Comparison of ENCODE assay signal across 19 cellular contexts in the genomic region with DNA sequence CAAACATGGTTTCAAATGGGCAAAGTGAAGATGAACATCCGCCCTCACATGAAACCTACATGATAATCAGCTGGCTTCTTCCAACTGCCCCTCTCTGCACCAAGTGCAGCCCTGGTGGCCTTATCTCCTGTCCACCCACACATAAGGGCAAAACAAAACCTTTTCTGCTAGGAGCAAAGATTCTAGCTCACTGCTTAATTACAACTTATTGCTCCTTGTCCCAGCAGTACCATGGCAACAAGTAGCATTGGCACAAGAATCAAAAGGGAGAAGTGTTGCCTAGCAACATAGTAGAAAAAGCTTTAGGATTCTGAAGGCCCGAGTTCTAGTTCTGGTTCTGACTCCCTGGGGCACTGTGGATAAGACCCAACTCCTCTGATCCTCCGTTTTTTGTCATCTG.
DNase-seq lines count a peak whose midpoint lies in the region; ATAC-seq, FAIRE-seq and TF ChIP-seq lines count a peak whose summit lies in the region.
"Had no signal": no experiment of that assay in that cellular context is flagged by ENCODE, and none has a peak within 500 bp of the region (broad histone marks: within the 10 kb centered on the region; RNA-seq: fewer than 3 reads in every experiment).

No MANE protein-coding gene starts in this region.

- H3K36me3 ChIP-seq in HUES48 (ENCODE audit: control insufficient read depth, insufficient read depth, low read length) (no peaks in the 10 kb centered on the region), GM12878 (ENCODE audit: control insufficient read depth in 2 of 2, insufficient read depth in 2 of 2, low read length in 1 of 2) (no peaks in the 10 kb centered on the region), neuronal stem cell (replicated peaks in 1 of 2; ENCODE audit: control insufficient read depth in 2 of 2, insufficient read depth in 2 of 2, low read length in 2 of 2) (no peaks in the 10 kb centered on the region)
- H3K36me3 ChIP-seq: gastroesophageal sphincter, lower lobe of right lung, suprapubic skin had no signal

- H3K4me3 ChIP-seq in HUES48 (ENCODE audit: low read depth, low read length): no peak overlapping the region
- no peak overlapping the region for H3K4me3 ChIP-seq in GM12878
- H3K4me3 ChIP-seq in neuronal stem cell (ENCODE audit: low read length in 2 of 2): no peak overlapping the region

- H2BK5ac ChIP-seq in neuronal stem cell (ENCODE audit: low read length): no peak overlapping the region

- SMC1A ChIA-PET in GM12878 (lab: Charles Lee; ENCODE audit: uncharacterized antibody, unreplicated experiment): interaction anchor here (1.0 to 3.7 kb wide), 10 partner anchors 8 to 257 kb away, joined by 3 to 30 read pairs (median 4); no protein-coding TSS in a partner anchor

- H2AK5ac ChIP-seq in neuronal stem cell (ENCODE audit: low read depth, low read length): no peak overlapping the region

- no peak for ATAC-seq in CD4-positive, alpha-beta T cell (ENCODE audit: poor library complexity)
- no peak for ATAC-seq in GM12878
- ATAC-seq in HG03521 (IDR thresholded peaks at IDR 0.05; ENCODE audit: unreplicated experiment): no peak

- no peaks in the 10 kb centered on the region for H3K9me3 Mint-ChIP-seq in CD4-positive, alpha-beta T cell
- H3K9me3 Mint-ChIP-seq: activated naive CD8-positive, alpha-beta T cell treated with anti-CD3 and anti-CD28 coated beads for 36 hours; activated T-cell treated with anti-CD3 and anti-CD28 coated beads, Interleukin-2, amount 50 U/mL, for 4 hours; central memory CD8-positive, alpha-beta T cell; nephron had no signal

- POLR2A ChIA-PET in CD4-positive, alpha-beta T cell (lab: Charles Lee): interaction anchor here (1.0 kb wide), 2 partner anchors 68 to 141 kb away, joined by 3 read pairs; no protein-coding TSS in a partner anchor
- POLR2A ChIA-PET in GM12878 (lab: Charles Lee): interaction anchor here (0.6 kb wide), 1 partner anchor 180 kb away, joined by 3 read pairs; no protein-coding TSS in a partner anchor

- RAD21 ChIA-PET in GM12878 (lab: Charles Lee; ENCODE audit: unreplicated experiment): interaction anchor here (0.9 to 3.9 kb wide), 5 partner anchors 12 to 176 kb away, joined by 3 to 36 read pairs (median 4); no protein-coding TSS in a partner anchor

- DNase-seq in CD4-positive, alpha-beta T cell: no peak
- DNase-seq in GM12878 (ENCODE audit: low read depth, low spot score): no peak
- no peak for DNase-seq in neuronal stem cell (ENCODE audit: low spot score)
- DNase-seq in SHP77 (lab: John Stamatoyannopoulos, UW): no peak
- DNase-seq in HCEC 1CT: no peak
- DNase-seq: activated CD4-positive, alpha-beta T cell treated with anti-CD3 and anti-CD28 coated beads, Interleukin-2, amount 50 U/mL, for 48 hours; activated naive CD8-positive, alpha-beta T cell treated with anti-CD3 and anti-CD28 coated beads for 36 hours; activated T-cell treated with anti-CD3 and anti-CD28 coated beads, Interleukin-2, amount 50 U/mL, for 4 hours; lower lobe of right lung; NCI-H1048; NCI-H345 had no signal

- TF ChIP-seq RAD21 in GM12878 (IDR thresholded peaks at IDR 0.05; ENCODE audit: insufficient read depth, low read depth, low read length): no peak

- intact Hi-C loops in CD4-positive, alpha-beta T cell (cut with DNase I, micrococcal nuclease): loop anchor here in 1 of 2 experiments (2.0 kb wide), 1 partner anchor 136 kb away; no protein-coding TSS in a partner anchor
- intact Hi-C loops in GM12878 (cut with micrococcal nuclease; ENCODE audit: unreplicated experiment): no loop called here

- H3K27me3 ChIP-seq in CD4-positive, alpha-beta T cell (ENCODE audit: control insufficient read depth, insufficient read depth, low read length): no peaks in the 10 kb centered on the region
- H3K27me3 ChIP-seq in HUES48 (ENCODE audit: control insufficient read depth, insufficient read depth, low read length) (no peaks in the 10 kb centered on the region), GM12878 (replicated peaks in 1 of 2; ENCODE audit: control insufficient read depth in 2 of 2, insufficient read depth in 2 of 2, low read length in 1 of 2) (no peaks in the 10 kb centered on the region; a peak in 1 of 4 replicates), neuronal stem cell (ENCODE audit: control insufficient read depth in 3 of 3, insufficient read depth in 3 of 3, low read depth in 1 of 3, low read length in 3 of 3) (no peaks in the 10 kb centered on the region)
- H3K27me3 ChIP-seq: gastroesophageal sphincter, suprapubic skin had no signal

- H3K4me1 ChIP-seq in HUES48 (ENCODE audit: control insufficient read depth, insufficient read depth, low read length) (peaks cover 25% of the 10 kb centered on the region), GM12878 (ENCODE audit: control insufficient read depth, insufficient read depth, low read length) (peaks cover 20% of the 10 kb centered on the region), neuronal stem cell (ENCODE audit: control insufficient read depth in 2 of 2, insufficient read depth in 1 of 2, low read depth in 1 of 2, low read length in 2 of 2) (peaks cover 17 to 41% of the 10 kb centered on the region in 2 donors)

- H3K14ac ChIP-seq in neuronal stem cell (ENCODE audit: low read length): no peak overlapping the region

- no peak for TF ChIP-seq POLR2A in GM12878 (IDR thresholded peaks at IDR 0.05; ENCODE audit: low read depth, low read length)

- 26% methylated on average over 3 of the region's 3 CpGs for WGBS in GM12878 (ENCODE audit: insufficient coverage, insufficient replicate concordance, low lambda C conversion rate, missing lambda C conversion rate)
- whole genome bisulfite sequencing in neuronal stem cell (ENCODE audit: extremely low coverage in 2 of 2, insufficient read length in 2 of 2, insufficient replicate concordance in 1 of 2), 2 donors: no CpG with 5 or more reads among the region's 3 CpGs

- FAIRE-seq in GM12878 (lab: Jason Lieb, UNC): no peak
- FAIRE-seq: H54 had no signal

- H3K4me2 ChIP-seq in GM12878 (ENCODE audit: control insufficient read depth, insufficient read depth) (no peak overlapping the region), neuronal stem cell (ENCODE audit: insufficient read depth, low read length, poor library complexity, severe bottlenecking) (no peak overlapping the region)

- no peak overlapping the region for H4K8ac ChIP-seq in neuronal stem cell (ENCODE audit: low read depth, low read length)

- H3K36me3 Mint-ChIP-seq in CD4-positive, alpha-beta T cell (ENCODE audit: low read depth): no peaks in the 10 kb centered on the region
- H3K36me3 Mint-ChIP-seq: activated naive CD8-positive, alpha-beta T cell treated with anti-CD3 and anti-CD28 coated beads for 36 hours had no signal

- in situ Hi-C loops in GM12878 (cut with MboI): no loop called here

- CTCF ChIA-PET in CD4-positive, alpha-beta T cell (lab: Charles Lee): interaction anchor here (1.1 to 2.5 kb wide), 2 partner anchors 12 to 127 kb away, joined by 4 to 6 read pairs; no protein-coding TSS in a partner anchor
- CTCF ChIA-PET in GM12878 (lab: Yijun Ruan, JAX): interaction anchor here (0.9 to 7.0 kb wide), 10 partner anchors 12 to 256 kb away, joined by 3 to 81 read pairs (median 7); no protein-coding TSS in a partner anchor

- H3K27ac Mint-ChIP-seq in CD4-positive, alpha-beta T cell: no peak overlapping the region

- no TSS peak for BruUV-seq in GM12878 (replicated peaks; lab: Mats Ljungman, UMichigan)

- no peaks in the 10 kb centered on the region for H3K9me3 ChIP-seq in CD4-positive, alpha-beta T cell (ENCODE audit: control insufficient read depth, low read length)
- H3K9me3 ChIP-seq in HUES48 (ENCODE audit: control insufficient read depth, insufficient read depth, low read length): no peaks in the 10 kb centered on the region
- no peaks in the 10 kb centered on the region for H3K9me3 ChIP-seq in GM12878 (replicated peaks; ENCODE audit: control insufficient read depth, insufficient read depth, low read length)
- no peaks in the 10 kb centered on the region for H3K9me3 ChIP-seq in neuronal stem cell (replicated peaks in 1 of 2; ENCODE audit: control insufficient read depth in 2 of 2, insufficient read depth in 1 of 2, low read depth in 1 of 2, low read length in 2 of 2)
- H3K9me3 ChIP-seq: gastroesophageal sphincter, lower lobe of right lung, suprapubic skin had no signal

- H3K27ac ChIP-seq in CD4-positive, alpha-beta T cell (ENCODE audit: low read depth, low read length): no peak overlapping the region
- H3K27ac ChIP-seq in HUES48 (ENCODE audit: low read depth, low read length) (peak overlapping the region; percentile 11), GM12878 (ENCODE audit: control insufficient read depth, insufficient read depth) (no peak overlapping the region), neuronal stem cell (replicated peaks; ENCODE audit: low read length) (no peak overlapping the region)
- H3K27ac ChIP-seq: C4-2B had no signal

- no peaks in the 10 kb centered on the region for H4K20me1 ChIP-seq in GM12878 (ENCODE audit: control insufficient read depth, insufficient read depth)

- H3K4me1 Mint-ChIP-seq in CD4-positive, alpha-beta T cell (ENCODE audit: low read depth): peaks cover 35% of the 10 kb centered on the region
- H3K4me1 Mint-ChIP-seq: nephron had no signal

- H4K91ac ChIP-seq in neuronal stem cell (ENCODE audit: low read depth, low read length, poor library complexity): no peak overlapping the region

- H2BK12ac ChIP-seq in neuronal stem cell (ENCODE audit: low read length): no peak overlapping the region

- no peak overlapping the region for H3K18ac ChIP-seq in neuronal stem cell (ENCODE audit: low read length)

- no peaks in the 10 kb centered on the region for H3K79me2 ChIP-seq in GM12878 (ENCODE audit: control insufficient read depth, insufficient read depth, low read length)

- no peak for TF ChIP-seq EP300 in GM12878 (IDR thresholded peaks at IDR 0.05; ENCODE audit: borderline replicate concordance in 1 of 2, control insufficient read depth in 1 of 2, low read depth in 2 of 2, low read length in 2 of 2)

- H3K9ac ChIP-seq in HUES48 (ENCODE audit: low read depth, low read length): no peak overlapping the region
- H3K9ac ChIP-seq in GM12878 (ENCODE audit: control insufficient read depth, insufficient read depth, low read length): no peak overlapping the region
- H3K9ac ChIP-seq in neuronal stem cell (ENCODE audit: low read depth, low read length, poor library complexity): no peak overlapping the region

- peak overlapping the region; percentile 52 for H3K4me3 Mint-ChIP-seq in CD4-positive, alpha-beta T cell

- no peaks in the 10 kb centered on the region for H3K79me1 ChIP-seq in neuronal stem cell (ENCODE audit: low read depth, low read length)

- TF ChIP-seq CTCF in CD4-positive, alpha-beta T cell (IDR thresholded peaks at IDR 0.05): no peak
- TF ChIP-seq CTCF in GM12878 (IDR thresholded peaks at IDR 0.05 in 2 of 3, conservative IDR thresholded peaks at IDR 0.05 in 1 of 3; ENCODE audit: control insufficient read depth in 2 of 3, extremely low read depth in 1 of 3, insufficient read depth in 1 of 3, low read depth in 3 of 3, low read length in 3 of 3): no peak

- no peak overlapping the region for H2BK15ac ChIP-seq in neuronal stem cell (ENCODE audit: low read length)

- H3K27me3 Mint-ChIP-seq in CD4-positive, alpha-beta T cell: no peaks in the 10 kb centered on the region
- H3K27me3 Mint-ChIP-seq: activated naive CD8-positive, alpha-beta T cell treated with anti-CD3 and anti-CD28 coated beads for 36 hours; central memory CD8-positive, alpha-beta T cell had no signal

- H2AFZ ChIP-seq in GM12878 (ENCODE audit: control insufficient read depth, low read depth, low read length): no peak overlapping the region
- H2AFZ ChIP-seq in neuronal stem cell (ENCODE audit: low read length): peak overlapping the region; percentile 88

- H3K23ac ChIP-seq in neuronal stem cell (ENCODE audit: low read depth, low read length, poor library complexity): no peak overlapping the region

- H2BK120ac ChIP-seq in neuronal stem cell (ENCODE audit: low read depth, low read length): no peak overlapping the region

- no peak overlapping the region for H3K4ac ChIP-seq in neuronal stem cell (ENCODE audit: low read length)
